ENCODE assay signal across 16 cellular contexts in genomic region chr9:18786196-18786595, GRCh38.
DNase-seq lines count a peak whose midpoint lies in the region; ATAC-seq and TF ChIP-seq lines count a peak whose summit lies in the region.
"Had no signal": no experiment of that assay in that cellular context is flagged by ENCODE, and none has a peak within 500 bp of the region (broad histone marks: within the 10 kb centered on the region; RNA-seq: fewer than 3 reads in every experiment).

No MANE protein-coding gene starts in this region.

- TF ChIP-seq POLR2A in vagina (IDR thresholded peaks at IDR 0.05), result no peak

- no peak overlapping the region for H3K9ac ChIP-seq in parathyroid adenoma

- no peak for TF ChIP-seq CTCF in heart right ventricle (IDR thresholded peaks at IDR 0.05)
- no peak for TF ChIP-seq CTCF in parathyroid adenoma (IDR thresholded peaks at IDR 0.05)
- TF ChIP-seq CTCF in vagina (IDR thresholded peaks at IDR 0.05), result no peak

- H3K4me3 ChIP-seq in heart right ventricle (no peak overlapping the region), parathyroid adenoma (ENCODE audit: low read depth, low read length) (no peak overlapping the region), vagina (no peak overlapping the region)

- no peaks in the 10 kb centered on the region for H3K27me3 Mint-ChIP-seq in T-helper 2 cell treated with Interferon-gamma antibody and Interleukin-4, amounts not matched to agents 5 μg/mL and 100 μg/mL, for 36 hours (ENCODE audit: low read depth)
- H3K27me3 Mint-ChIP-seq: activated B cell treated with CpG ODN at 0.5 μM for 24 hours had no signal

- DNase-seq in heart right ventricle (no peak), cardiac septum (ENCODE audit: low spot score) (no peak), dermis blood vessel endothelial cell (peak; percentile 39), vagina (ENCODE audit: extremely low spot score in 2 of 2) (no peak)
- DNase-seq in T-helper 2 cell treated with Interferon-gamma antibody and Interleukin-4, amounts not matched to agents 5 μg/mL and 100 μg/mL, for 36 hours (ENCODE audit: low spot score), result no peak
- DNase-seq in activated CD4-positive, alpha-beta T cell treated with anti-CD3 and anti-CD28 coated beads, Interleukin-2, amount 50 U/mL, for 48 hours, result no peak
- DNase-seq: activated B cell treated with CpG ODN at 0.5 μM for 24 hours, HFFc6, midbrain, NCI-H2081 treated with DMSO at 0.1 percent for 48 hours, nucleus accumbens had no signal

- no peaks in the 10 kb centered on the region for H3K79me2 ChIP-seq in parathyroid adenoma

- ATAC-seq in heart right ventricle, result no peak
- no peak for ATAC-seq in GM18907 (IDR thresholded peaks at IDR 0.05; ENCODE audit: unreplicated experiment)
- ATAC-seq: stimulated activated effector memory CD8-positive, alpha-beta T cell treated with anti-CD3 and anti-CD28 coated beads, Interleukin-12 subunit alpha, Interleukin-12 subunit beta, amount 100 ng/mL, for 72 hours had no signal

- H3K36me3 ChIP-seq in heart right ventricle (no peaks in the 10 kb centered on the region), parathyroid adenoma (ENCODE audit: control insufficient read depth, insufficient read depth, low read length) (no peaks in the 10 kb centered on the region), vagina (no peaks in the 10 kb centered on the region)

- H2AFZ ChIP-seq in parathyroid adenoma, result no peak overlapping the region

- no peaks in the 10 kb centered on the region for H3K27me3 ChIP-seq in heart right ventricle
- H3K27me3 ChIP-seq in parathyroid adenoma (ENCODE audit: control insufficient read depth, insufficient read depth, low read length), result no peaks in the 10 kb centered on the region
- no peaks in the 10 kb centered on the region for H3K27me3 ChIP-seq in vagina

- intact Hi-C loops in heart right ventricle (cut with DNase I), result loop anchor here in 2 of 10 donors (5.0 to 10.0 kb wide), 2 partner anchors 69 to 159 kb away; no protein-coding TSS in a partner anchor
- intact Hi-C loops in cardiac septum (cut with DNase I), result loop anchor here (10.0 kb wide), 2 partner anchors 81 to 311 kb away; partner anchors contain the start of gene ADAMTSL1
- intact Hi-C loops in vagina (cut with DNase I), result no loop called here

- H3K4me1 ChIP-seq in heart right ventricle (peaks cover 3 to 58% (median 34%) of the 10 kb centered on the region in 9 donors), parathyroid adenoma (no peaks in the 10 kb centered on the region), vagina (peaks cover 11% of the 10 kb centered on the region)

- H3K4me3 Mint-ChIP-seq in T-helper 2 cell treated with Interferon-gamma antibody and Interleukin-4, amounts not matched to agents 5 μg/mL and 100 μg/mL, for 36 hours, result no peak overlapping the region
- H3K4me3 Mint-ChIP-seq: activated B cell treated with CpG ODN at 0.5 μM for 24 hours; HFFc6; stimulated activated effector memory CD8-positive, alpha-beta T cell treated with anti-CD3 and anti-CD28 coated beads, Interleukin-12 subunit alpha, Interleukin-12 subunit beta, amount 100 ng/mL, for 72 hours; T-helper 1 cell treated with Interleukin-12 subunit alpha and Interleukin-12 subunit beta and Interleukin-4 antibody, amounts not matched to agents 30 μg/mL and 1 μg/mL, for 36 hours had no signal

- no peaks in the 10 kb centered on the region for H3K4me1 Mint-ChIP-seq in T-helper 2 cell treated with Interferon-gamma antibody and Interleukin-4, amounts not matched to agents 5 μg/mL and 100 μg/mL, for 36 hours (ENCODE audit: low read depth)
- H3K4me1 Mint-ChIP-seq: activated B cell treated with CpG ODN at 0.5 μM for 24 hours; stimulated activated effector memory CD8-positive, alpha-beta T cell treated with anti-CD3 and anti-CD28 coated beads, Interleukin-12 subunit alpha, Interleukin-12 subunit beta, amount 100 ng/mL, for 72 hours had no signal

- H3K9me3 ChIP-seq in heart right ventricle (no peaks in the 10 kb centered on the region), parathyroid adenoma (ENCODE audit: control insufficient read depth, low read length) (no peaks in the 10 kb centered on the region), vagina (no peaks in the 10 kb centered on the region)

- H3K4me2 ChIP-seq in parathyroid adenoma (ENCODE audit: low read length), result no peak overlapping the region

- no peaks in the 10 kb centered on the region for H3K9me3 Mint-ChIP-seq in T-helper 2 cell treated with Interferon-gamma antibody and Interleukin-4, amounts not matched to agents 5 μg/mL and 100 μg/mL, for 36 hours
- H3K9me3 Mint-ChIP-seq: activated B cell treated with CpG ODN at 0.5 μM for 24 hours; activated T-helper 2 cell treated with anti-CD3 and anti-CD28 coated beads, Interferon-gamma antibody, Interleukin-2, Interleukin-4, amounts not matched to agents 10 μg/mL and 5 μg/mL and 100 μg/mL, durations not matched to agents 14 hours and 24 hours and 36 hours; HFFc6; stimulated activated effector memory CD8-positive, alpha-beta T cell treated with anti-CD3 and anti-CD28 coated beads, Interleukin-12 subunit alpha, Interleukin-12 subunit beta, amount 100 ng/mL, for 72 hours; T-helper 1 cell treated with Interleukin-12 subunit alpha and Interleukin-12 subunit beta and Interleukin-4 antibody, amounts not matched to agents 30 μg/mL and 1 μg/mL, for 36 hours had no signal

- H3K27ac ChIP-seq in heart right ventricle (peak overlapping the region; percentile 30 to 91 (median 76)), parathyroid adenoma (peak overlapping the region; percentile 53), vagina (peak overlapping the region; percentile 63)

- WGBS in heart right ventricle, 2 donors, result 44 to 51% methylated on average over 3 of the region's 3 CpGs

- H3K27ac Mint-ChIP-seq in T-helper 2 cell treated with Interferon-gamma antibody and Interleukin-4, amounts not matched to agents 5 μg/mL and 100 μg/mL, for 36 hours, result no peak overlapping the region
- H3K27ac Mint-ChIP-seq: activated B cell treated with CpG ODN at 0.5 μM for 24 hours; activated T-helper 2 cell treated with anti-CD3 and anti-CD28 coated beads, Interferon-gamma antibody, Interleukin-2, Interleukin-4, amounts not matched to agents 10 μg/mL and 5 μg/mL and 100 μg/mL, durations not matched to agents 14 hours and 24 hours and 36 hours; HFFc6; stimulated activated effector memory CD8-positive, alpha-beta T cell treated with anti-CD3 and anti-CD28 coated beads, Interleukin-12 subunit alpha, Interleukin-12 subunit beta, amount 100 ng/mL, for 72 hours; T-helper 1 cell treated with Interleukin-12 subunit alpha and Interleukin-12 subunit beta and Interleukin-4 antibody, amounts not matched to agents 30 μg/mL and 1 μg/mL, for 36 hours had no signal

- H3K36me3 Mint-ChIP-seq in T-helper 2 cell treated with Interferon-gamma antibody and Interleukin-4, amounts not matched to agents 5 μg/mL and 100 μg/mL, for 36 hours (ENCODE audit: low read depth), result no peaks in the 10 kb centered on the region
- H3K36me3 Mint-ChIP-seq: stimulated activated effector memory CD8-positive, alpha-beta T cell treated with anti-CD3 and anti-CD28 coated beads, Interleukin-12 subunit alpha, Interleukin-12 subunit beta, amount 100 ng/mL, for 72 hours had no signal
